Comparison of ENCODE assay signal across 34 cellular contexts in genomic region chr2:215264374-215264773, GRCh38.
"Had no signal": no experiment of that assay in that cellular context is flagged by ENCODE, and none has a peak within 500 bp of the region (broad histone marks: within the 10 kb centered on the region; RNA-seq: fewer than 3 reads in every experiment).

No MANE protein-coding gene starts in this region.

- H3K27ac ChIP-seq: adrenal gland, ascending aorta, body of pancreas, brain microvascular endothelial cell, breast epithelium, cardiac muscle cell had no signal

- H3K9me3 ChIP-seq: adrenal gland, ascending aorta, body of pancreas, breast epithelium had no signal

- H3K36me3 ChIP-seq: adrenal gland, ascending aorta, brain microvascular endothelial cell, breast epithelium, cardiac muscle cell had no signal

- FAIRE-seq: astrocyte, bronchial epithelial cell had no signal

- H3K4me3 ChIP-seq: adrenal gland, ascending aorta, body of pancreas, breast epithelium, cardiac muscle cell had no signal

- H3K27me3 ChIP-seq: adrenal gland, ascending aorta, body of pancreas, brain microvascular endothelial cell, breast epithelium, cardiac muscle cell had no signal

- DNase-seq: activated effector memory CD4-positive, alpha-beta T cell treated with anti-CD3 and anti-CD28 coated beads, Interleukin-2, amount 50 U/mL, for 16 hours; activated effector memory CD4-positive, alpha-beta T cell treated with Interleukin-2 at 50 U/mL for 16 hours; activated gamma-delta T cell; activated gamma-delta T cell treated with Interleukin-2 at 50 U/mL for 16 hours; activated naive CD4-positive, alpha-beta T cell; activated naive CD4-positive, alpha-beta T cell treated with anti-CD3 and anti-CD28 coated beads for 36 hours; activated naive CD4-positive, alpha-beta T cell treated with anti-CD3 and anti-CD28 coated beads, Interleukin-2, amount 10 ng/mL, durations not matched to agents 7 days and 5 days; activated naive CD4-positive, alpha-beta T cell treated with anti-CD3 and anti-CD28 coated beads, Interleukin-2, amount 50 U/mL, for 16 hours; activated naive CD4-positive, alpha-beta T cell treated with Interleukin-2 at 50 U/mL for 16 hours; activated naive CD8-positive, alpha-beta T cell treated with anti-CD3 and anti-CD28 coated beads for 36 hours; activated naive CD8-positive, alpha-beta T cell treated with anti-CD3 and anti-CD28 coated beads, Interleukin-2, amount 10 ng/mL, durations not matched to agents 7 days and 5 days; activated naive CD8-positive, alpha-beta T cell treated with anti-CD3 and anti-CD28 coated beads, Interleukin-2, amount 50 U/mL, for 24 hours; activated T-cell treated with anti-CD3 and anti-CD28 coated beads, Interleukin-2, amount 50 U/mL, for 1 hour; activated T-cell treated with anti-CD3 and anti-CD28 coated beads, Interleukin-2, amount 50 U/mL, for 24 hours; activated T-cell treated with anti-CD3 and anti-CD28 coated beads, Interleukin-2, amount 50 U/mL, for 4 hours; activated T-cell treated with anti-CD3 and anti-CD28 coated beads, Interleukin-2, amount 50 U/mL, for 48 hours; activated T-cell treated with anti-CD3 and anti-CD28 coated beads, Interleukin-2, amount 50 U/mL, for 72 hours; adrenal gland; amniotic stem cell; amygdala; anterior cingulate cortex; aorta; body of pancreas; brain microvascular endothelial cell; caudate nucleus; central memory CD4-positive, alpha-beta T cell; cerebellar nuclear complex had no signal

- H3K4me1 ChIP-seq: adrenal gland, ascending aorta, body of pancreas, breast epithelium had no signal

- ATAC-seq: activated naive CD4-positive, alpha-beta T cell treated with anti-CD3 and anti-CD28 coated beads, Interleukin-2, amount 50 U/mL, for 72 hours; activated naive CD8-positive, alpha-beta T cell treated with anti-CD3 and anti-CD28 coated beads, Interleukin-2, amount 50 U/mL, for 24 hours; activated T-cell treated with anti-CD3 and anti-CD28 coated beads, Interleukin-2, amount 50 U/mL, for 4 hours; activated T-cell treated with anti-CD3 and anti-CD28 coated beads, Interleukin-2, amount 50 U/mL, for 72 hours; activated T-helper 17 cell treated with anti-CD3 and anti-CD28 coated beads, Interleukin-2, amount 50 U/mL, for 72 hours; body of pancreas had no signal
